30 cellular contexts compared by ENCODE assay signal in the genomic region with DNA sequence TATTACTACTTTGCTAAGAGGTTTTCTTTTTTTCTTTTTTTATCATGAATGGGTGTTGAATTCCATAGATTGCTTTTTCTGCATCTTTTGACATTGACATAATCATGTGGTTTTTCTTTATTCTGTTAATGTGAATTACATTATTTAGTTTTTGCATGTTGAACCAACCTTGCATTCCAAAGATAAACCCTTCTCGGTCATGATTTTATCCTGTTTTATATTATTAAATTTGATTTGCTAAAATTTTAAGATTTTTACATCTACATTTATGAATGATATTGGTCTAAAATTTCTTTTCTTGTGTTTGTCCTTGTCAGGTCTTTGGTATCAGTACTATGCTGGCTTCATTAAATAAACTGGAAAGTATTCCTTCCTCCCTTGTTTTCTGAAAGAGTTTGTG.
"Had no signal": no experiment of that assay in that cellular context is flagged by ENCODE, and none has a peak within 500 bp of the region (broad histone marks: within the 10 kb centered on the region; RNA-seq: fewer than 3 reads in every experiment).

No MANE protein-coding gene starts in this region.

- H3K27me3 ChIP-seq: neural progenitor cell, ovary, spleen, stomach, thyroid gland, tibial nerve, upper lobe of left lung, vagina had no signal

- H3K4me3 ChIP-seq: neural progenitor cell, ovary, psoas muscle, skin epidermis, smooth muscle cell, spleen, stomach, thoracic aorta, thyroid gland, tibial nerve, upper lobe of left lung, vagina had no signal

- H3K27ac Mint-ChIP-seq: naive thymus-derived CD4-positive, alpha-beta T cell; natural killer cell; nephron; neural progenitor cell; progenitor cell of endocrine pancreas; stimulated activated memory B cell treated with anti-CD40 and anti-IgM and Interleukin-4, amounts not matched to agents 10 μg/mL and 1 μg/mL and 100 μg/mL, for 72 hours had no signal

- H3K36me3 ChIP-seq: neural progenitor cell, ovary, thoracic aorta, thyroid gland, vagina had no signal

- DNase-seq: naive thymus-derived CD4-positive, alpha-beta T cell; natural killer cell; occipital lobe; ovary; posterior cingulate gyrus; psoas muscle; right cardiac atrium; spleen; stimulated activated CD4-positive, alpha-beta T cell treated with anti-CD3 and anti-CD28 coated beads, Interleukin-12 subunit alpha, Interleukin-12 subunit beta, amount 100 ng/mL, for 4 hours; stimulated activated CD4-positive, alpha-beta T cell treated with anti-CD3 and anti-CD28 coated beads, Interleukin-1b, Interleukin-23, amount 100 ng/mL, for 48 hours; stimulated activated CD4-positive, alpha-beta T cell treated with anti-CD3 and anti-CD28 coated beads, Interleukin-4, amount 100 ng/mL, for 1 hour; stimulated activated CD4-positive, alpha-beta T cell treated with anti-CD3 and anti-CD28 coated beads, Interleukin-4, amount 100 ng/mL, for 4 hours; stimulated activated CD8-positive, alpha-beta memory T cell treated with anti-CD3 and anti-CD28 coated beads, Interleukin-4, amount 100 ng/mL, for 48 hours; stimulated activated naive CD4-positive, alpha-beta T cell; stimulated activated naive CD8-positive, alpha-beta T cell treated with anti-CD3 and anti-CD28 coated beads, Interleukin-15, Interleukin-2, amounts not matched to agents 100 U/mL and 50 U/mL, for 24 hours; stomach; thyroid gland; upper lobe of left lung had no signal

- H3K27ac ChIP-seq: neural progenitor cell, ovary, parathyroid adenoma, psoas muscle, skin epidermis, spleen, stomach, thoracic aorta, thyroid gland, tibial nerve, upper lobe of left lung, vagina had no signal

- H3K4me2 ChIP-seq: neural progenitor cell, smooth muscle cell had no signal

- H3K4me1 ChIP-seq: parathyroid adenoma, psoas muscle, spleen, thyroid gland, tibial nerve, upper lobe of left lung had no signal

- H3K4me3 Mint-ChIP-seq: naive thymus-derived CD4-positive, alpha-beta T cell; natural killer cell; nephron; neural progenitor cell; stimulated activated memory B cell treated with anti-CD40 and anti-IgM and Interleukin-4, amounts not matched to agents 10 μg/mL and 1 μg/mL and 100 μg/mL, for 72 hours had no signal

- FAIRE-seq: urothelium cell line had no signal

- H3K27me3 Mint-ChIP-seq: naive thymus-derived CD4-positive, alpha-beta T cell; progenitor cell of endocrine pancreas; stimulated activated memory B cell treated with anti-CD40 and anti-IgM and Interleukin-4, amounts not matched to agents 10 μg/mL and 1 μg/mL and 100 μg/mL, for 72 hours had no signal

- H3K9ac ChIP-seq: neural progenitor cell, parathyroid adenoma had no signal

- H3K9me3 ChIP-seq: psoas muscle, thyroid gland, vagina had no signal

- H3K4me1 Mint-ChIP-seq: neural progenitor cell; stimulated activated memory B cell treated with anti-CD40 and anti-IgM and Interleukin-4, amounts not matched to agents 10 μg/mL and 1 μg/mL and 100 μg/mL, for 72 hours had no signal

- H2AFZ ChIP-seq: neural progenitor cell, parathyroid adenoma had no signal

- H3K79me2 ChIP-seq: parathyroid adenoma had no signal

- ATAC-seq: naive thymus-derived CD4-positive, alpha-beta T cell; natural killer cell; psoas muscle; right cardiac atrium; sciatic nerve; stimulated activated memory B cell treated with anti-CD40 and anti-IgM and Interleukin-4, amounts not matched to agents 10 μg/mL and 1 μg/mL and 100 μg/mL, for 72 hours; stimulated activated naive CD8-positive, alpha-beta T cell treated with anti-CD3 and anti-CD28 coated beads, Interleukin-15, Interleukin-2, amounts not matched to agents 100 U/mL and 50 U/mL, for 24 hours had no signal
